ENCODE assay signal across 1 cellular context in genomic region chr16:84532299-84532724, GRCh38.
TF ChIP-seq lines count a peak whose summit lies in the region.

No MANE protein-coding gene starts in this region.

TF ChIP-seq in SK-N-SH, 30 proteins besides CTCF, POLR2A, EP300 and RAD21 (continued from another document):
- no peak for TF ChIP-seq MXI1 (IDR thresholded peaks at IDR 0.05; ENCODE audit: low read depth, low read length)
- TF ChIP-seq EZH2phosphoT487 (IDR thresholded peaks at IDR 0.05; ENCODE audit: borderline replicate concordance, low read depth): no peak
- no peak for TF ChIP-seq USF2 (IDR thresholded peaks at IDR 0.05; ENCODE audit: borderline replicate concordance, low read depth, low read length)
- TF ChIP-seq JUND (IDR thresholded peaks at IDR 0.05): no peak; the same call in 1 of the 2 replicates
- TF ChIP-seq FOSL2 (IDR thresholded peaks at IDR 0.05; ENCODE audit: borderline replicate concordance, low read depth): peak; percentile 45; the same call in 1 of the 2 replicates
- TF ChIP-seq ZBTB33 (IDR thresholded peaks at IDR 0.05; ENCODE audit: borderline replicate concordance, low read depth): no peak
- peak; percentile 76 for TF ChIP-seq ELF1 (IDR thresholded peaks at IDR 0.05)
- TF ChIP-seq CHD2 (IDR thresholded peaks at IDR 0.05; ENCODE audit: low read length, partially characterized antibody): no peak
- TF ChIP-seq MAX (IDR thresholded peaks at IDR 0.05; ENCODE audit: low read depth): no peak
- TF ChIP-seq IRF3 (IDR thresholded peaks at IDR 0.05; ENCODE audit: low read depth, low read length): no peak
- TF ChIP-seq MEF2A (IDR thresholded peaks at IDR 0.05; ENCODE audit: borderline replicate concordance, low read depth): no peak
- no peak for TF ChIP-seq RCOR1 (IDR thresholded peaks at IDR 0.05; ENCODE audit: low read length)
- no peak for TF ChIP-seq FOXM1 (IDR thresholded peaks at IDR 0.05; ENCODE audit: low read depth)
